ENCODE assay signal across 9 cellular contexts in the genomic region with DNA sequence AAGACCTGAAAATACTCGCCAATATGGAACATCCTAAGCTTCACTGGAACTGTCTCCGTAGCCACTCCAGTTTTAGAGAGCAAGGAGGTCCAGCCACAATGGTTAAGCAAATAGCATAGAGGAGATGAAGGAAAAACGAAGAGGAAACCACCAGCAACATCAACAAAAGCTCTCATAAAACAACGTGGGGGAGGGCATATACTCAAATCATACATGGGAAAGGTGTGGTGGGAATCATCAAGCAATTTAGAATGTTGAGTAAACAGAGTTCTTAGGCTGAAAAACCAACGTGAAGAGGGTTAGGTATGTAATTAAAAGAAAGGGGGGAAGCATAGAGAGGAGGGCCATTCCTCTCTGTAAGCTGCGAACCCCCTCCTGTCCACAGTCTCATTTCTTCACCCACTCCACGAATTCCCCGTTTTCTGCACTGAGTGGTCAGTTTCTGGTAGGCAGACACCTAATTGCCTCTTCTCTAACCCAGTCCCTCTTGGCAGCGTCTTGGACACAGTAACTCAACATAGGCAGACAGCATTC. TPM values are rescaled to one million over a fixed set of nuclear protein-coding genes. Genes with fewer than 3 reads are reported as not detected.
A peak's percentile ranks its signal among the peaks of the same experiment; 100 is the strongest.
DNase-seq lines count a peak whose midpoint lies in the region; ATAC-seq lines count a peak whose summit lies in the region.
"Had no signal": no experiment of that assay in that cellular context is flagged by ENCODE, and none has a peak within 500 bp of the region (broad histone marks: within the 10 kb centered on the region; RNA-seq: fewer than 3 reads in every experiment).

No MANE protein-coding gene starts in this region.

- H3K4me3 ChIP-seq in HAP-1 (peak overlapping the region; percentile 84), iPS DF 6.9 (ENCODE audit: low read length) (peak overlapping the region; percentile 98; the same call in 1 of the 2 replicates)

- H3K4me3 Mint-ChIP-seq in activated CD4-positive, alpha-beta T cell treated with anti-CD3 and anti-CD28 coated beads, Interleukin-2, amount 10 ng/mL, durations not matched to agents 24 days and 14 days: no peak overlapping the region
- H3K4me3 Mint-ChIP-seq: memory B cell had no signal

- no peak overlapping the region for H3K27ac Mint-ChIP-seq in activated CD4-positive, alpha-beta T cell treated with anti-CD3 and anti-CD28 coated beads, Interleukin-2, amount 10 ng/mL, durations not matched to agents 24 days and 14 days
- H3K27ac Mint-ChIP-seq: memory B cell had no signal

- H3K9me3 Mint-ChIP-seq in activated CD4-positive, alpha-beta T cell treated with anti-CD3 and anti-CD28 coated beads, Interleukin-2, amount 10 ng/mL, durations not matched to agents 24 days and 14 days: no peaks in the 10 kb centered on the region
- H3K9me3 Mint-ChIP-seq: memory B cell had no signal

- ATAC-seq in HG03439 (IDR thresholded peaks at IDR 0.05; ENCODE audit: unreplicated experiment) (no peak), GM19324 (IDR thresholded peaks at IDR 0.05; ENCODE audit: low FRiP score, unreplicated experiment) (no peak)

- DNase-seq in HAP-1 (ENCODE audit: low spot score in 2 of 2) (peak; percentile 20 to 36), SK-MEL-5 (ENCODE audit: low read depth, low spot score) (peak; percentile 33), iPS DF 6.9 (ENCODE audit: low read depth, low spot score) (no peak), superior temporal gyrus (ENCODE audit: extremely low spot score) (peak; percentile 57), SIG-M5 (lab: John Stamatoyannopoulos, UW) (no peak)
- no peak for DNase-seq in activated CD4-positive, alpha-beta T cell treated with anti-CD3 and anti-CD28 coated beads, Interleukin-2, amount 10 ng/mL, durations not matched to agents 24 days and 14 days

- H3K9me3 ChIP-seq in HAP-1 (no peaks in the 10 kb centered on the region), iPS DF 6.9 (ENCODE audit: control insufficient read depth, insufficient read depth, low read length) (no peaks in the 10 kb centered on the region)

- H3K36me3 ChIP-seq in HAP-1 (replicated peaks) (no peaks in the 10 kb centered on the region), iPS DF 6.9 (ENCODE audit: control insufficient read depth, insufficient read depth, low read length) (no peaks in the 10 kb centered on the region)

- intact Hi-C loops in activated CD4-positive, alpha-beta T cell treated with anti-CD3 and anti-CD28 coated beads, Interleukin-2, amount 10 ng/mL, durations not matched to agents 24 days and 14 days (cut with micrococcal nuclease): loop anchor here (5.0 kb wide), 2 partner anchors 490 to 725 kb away; partner anchors contain the start of gene LRP8

- H3K4me1 Mint-ChIP-seq in activated CD4-positive, alpha-beta T cell treated with anti-CD3 and anti-CD28 coated beads, Interleukin-2, amount 10 ng/mL, durations not matched to agents 24 days and 14 days: peaks cover 24% of the 10 kb centered on the region

- H3K4me1 ChIP-seq in HAP-1: peaks cover 29% of the 10 kb centered on the region
- H3K4me1 ChIP-seq in iPS DF 6.9 (ENCODE audit: control insufficient read depth, insufficient read depth, low read length): no peaks in the 10 kb centered on the region

- no CpG with 5 or more reads among the region's 9 CpGs for WGBS in iPS DF 6.9 (ENCODE audit: insufficient coverage, insufficient read length)

- H3K27me3 ChIP-seq in HAP-1 (ENCODE audit: low read depth): no peaks in the 10 kb centered on the region
- no peaks in the 10 kb centered on the region for H3K27me3 ChIP-seq in iPS DF 6.9 (ENCODE audit: control insufficient read depth, insufficient read depth, low read length)

- H3K27ac ChIP-seq in iPS DF 6.9 (ENCODE audit: low read length): no peak overlapping the region

- in situ Hi-C loops in HAP-1 (cut with MboI; ENCODE audit: low sequenced_read_pairs): no loop called here
- in situ Hi-C loops in SK-MEL-5 (cut with HindIII; ENCODE audit: low pct_unique_long_range_greater_than_20kb, low sequenced_read_pairs): no loop called here

- H3K27me3 Mint-ChIP-seq in activated CD4-positive, alpha-beta T cell treated with anti-CD3 and anti-CD28 coated beads, Interleukin-2, amount 10 ng/mL, durations not matched to agents 24 days and 14 days: no peaks in the 10 kb centered on the region
- H3K27me3 Mint-ChIP-seq: memory B cell had no signal

- peaks cover 18% of the 10 kb centered on the region for H3K36me3 Mint-ChIP-seq in activated CD4-positive, alpha-beta T cell treated with anti-CD3 and anti-CD28 coated beads, Interleukin-2, amount 10 ng/mL, durations not matched to agents 24 days and 14 days (ENCODE audit: low read depth)

RNA-seq across cellular contexts. Expression of gene TMEM59, which starts 1.0 kb away (rescaled TPM):
- 535 and 546 TPM in 2 replicates for total RNA-seq in SK-MEL-5 (2014; rRNA removed; shearing (Covaris generic))
- 333 and 351 TPM in 2 replicates for polyA plus RNA-seq in SK-MEL-5 (2015; cell fraction: cytosol; rRNA removed)
- 50.9 and 54.7 TPM in 2 replicates for polyA plus RNA-seq in SK-MEL-5 (2015; cell fraction: nucleus; rRNA removed)
- total RNA-seq in activated CD4-positive, alpha-beta T cell treated with anti-CD3 and anti-CD28 coated beads, Interleukin-2, amount 10 ng/mL, durations not matched to agents 24 days and 14 days: 99.3 and 127 TPM in 2 replicates

RNA-seq across cellular contexts. Expression of gene TCEANC2, which starts 1.4 kb away (rescaled TPM):
- total RNA-seq in SK-MEL-5 (2014; rRNA removed; shearing (Covaris generic)): 2.7 and 3.9 TPM in 2 replicates
- 2.9 and 4.6 TPM in 2 replicates for polyA plus RNA-seq in SK-MEL-5 (2015; cell fraction: cytosol; rRNA removed)
- 5.7 and 6.2 TPM in 2 replicates for polyA plus RNA-seq in SK-MEL-5 (2015; cell fraction: nucleus; rRNA removed)
- 10.0 and 11.6 TPM in 2 replicates for total RNA-seq in activated CD4-positive, alpha-beta T cell treated with anti-CD3 and anti-CD28 coated beads, Interleukin-2, amount 10 ng/mL, durations not matched to agents 24 days and 14 days

RNA-seq across cellular contexts. Expression of gene LDLRAD1, which starts 34.0 kb away (rescaled TPM):
- not detected in 2 replicates for total RNA-seq in SK-MEL-5 (2014; rRNA removed; shearing (Covaris generic))
- polyA plus RNA-seq in SK-MEL-5 (2015; cell fraction: cytosol; rRNA removed): not detected in 2 replicates
- polyA plus RNA-seq in SK-MEL-5 (2015; cell fraction: nucleus; rRNA removed): not detected in 2 replicates
- not detected in 2 replicates for total RNA-seq in activated CD4-positive, alpha-beta T cell treated with anti-CD3 and anti-CD28 coated beads, Interleukin-2, amount 10 ng/mL, durations not matched to agents 24 days and 14 days

Comparison
In these comparisons a context has a peak if more than half of its experiments do, and no peak if none do; other contexts are left out.
1. DNase-seq: peak in HAP-1 (2 of 2), SK-MEL-5 (single experiment) and superior temporal gyrus (single experiment); none in iPS DF 6.9 (single experiment), activated CD4-positive, alpha-beta T cell treated with anti-CD3 and anti-CD28 coated beads, Interleukin-2, amount 10 ng/mL, durations not matched to agents 24 days and 14 days (single experiment) and SIG-M5 (single experiment).